Comparison of ENCODE assay signal across 11 cellular contexts in genomic region chrX:153828723-153829548, GRCh38. TPM values are rescaled to one million over a fixed set of nuclear protein-coding genes. Genes with fewer than 3 reads are reported as not detected.
A peak's percentile ranks its signal among the peaks of the same experiment; 100 is the strongest.
DNase-seq lines count a peak whose midpoint lies in the region; ATAC-seq and TF ChIP-seq lines count a peak whose summit lies in the region.
"Had no signal": no experiment of that assay in that cellular context is flagged by ENCODE, and none has a peak within 500 bp of the region (broad histone marks: within the 10 kb centered on the region; RNA-seq: fewer than 3 reads in every experiment).

No MANE protein-coding gene starts in this region.

- in situ Hi-C loops in transverse colon (cut with MboI; ENCODE audit: low pct_ligation_motif_present in 1 of 4, low pct_unique_long_range_greater_than_20kb in 1 of 4, low sequenced_read_pairs in 3 of 4) = no loop called here

- ATAC-seq in activated T-cell treated with anti-CD3 and anti-CD28 coated beads, Interleukin-2, amount 50 U/mL, for 4 hours = peak; percentile 12 to 13
- peak; percentile 40 for ATAC-seq in body of pancreas

- H3K27me3 Mint-ChIP-seq in activated T-cell treated with anti-CD3 and anti-CD28 coated beads, Interleukin-2, amount 50 U/mL, for 4 hours (ENCODE audit: low read depth) = peaks cover 2% of the 10 kb centered on the region
- H3K27me3 Mint-ChIP-seq in mesothelial cell of epicardium (ENCODE audit: low read depth) = peaks cover 73% of the 10 kb centered on the region

- no peaks in the 10 kb centered on the region for H3K36me3 Mint-ChIP-seq in activated T-cell treated with anti-CD3 and anti-CD28 coated beads, Interleukin-2, amount 50 U/mL, for 4 hours (ENCODE audit: insufficient read depth)
- H3K36me3 Mint-ChIP-seq in mesothelial cell of epicardium = no peaks in the 10 kb centered on the region

- no peaks in the 10 kb centered on the region for H3K9me3 Mint-ChIP-seq in activated T-cell treated with anti-CD3 and anti-CD28 coated beads, Interleukin-2, amount 50 U/mL, for 4 hours
- H3K9me3 Mint-ChIP-seq in mesothelial cell of epicardium = peaks cover 11% of the 10 kb centered on the region

- DNase-seq in activated T-cell treated with anti-CD3 and anti-CD28 coated beads, Interleukin-2, amount 50 U/mL, for 4 hours = no peak
- no peak for DNase-seq in activated T-cell treated with anti-CD3 and anti-CD28 coated beads, Interleukin-2, amount 50 U/mL, for 1 hour
- DNase-seq in body of pancreas (no peak), mesothelial cell of epicardium (ENCODE audit: low spot score in 2 of 2, unreplicated experiment in 2 of 2) (no peak), transverse colon (no peak), AML-193 (lab: John Stamatoyannopoulos, UW) (no peak), NCI-H510A (lab: John Stamatoyannopoulos, UW) (no peak)
- no peak for DNase-seq in stimulated activated CD4-positive, alpha-beta T cell treated with anti-CD3 and anti-CD28 coated beads, Interleukin-4, amount 100 ng/mL, for 4 hours
- DNase-seq: kidney glomerular epithelial cell had no signal

- H3K9me3 ChIP-seq in body of pancreas (no peaks in the 10 kb centered on the region), transverse colon (no peaks in the 10 kb centered on the region)

- H3K36me3 ChIP-seq in body of pancreas (replicated peaks in 1 of 2; ENCODE audit: insufficient read depth in 1 of 2, low read depth in 2 of 2) (no peaks in the 10 kb centered on the region), transverse colon (no peaks in the 10 kb centered on the region)

- intact Hi-C loops in body of pancreas (cut with DNase I) (no loop called here), transverse colon (cut with DNase I; ENCODE audit: low total_unique reads) (no loop called here)

- H3K4me1 ChIP-seq in body of pancreas (peaks cover 12% of the 10 kb centered on the region), transverse colon (peaks cover 0 to 8% (median 6%) of the 10 kb centered on the region in 4 donors)

- H3K27me3 ChIP-seq in body of pancreas = no peaks in the 10 kb centered on the region
- peaks cover 39% of the 10 kb centered on the region for H3K27me3 ChIP-seq in transverse colon

- TF ChIP-seq POLR2A in body of pancreas (IDR thresholded peaks at IDR 0.05) (no peak), transverse colon (IDR thresholded peaks at IDR 0.05) (no peak)

- TF ChIP-seq EP300 in transverse colon (IDR thresholded peaks at IDR 0.05; ENCODE audit: low read depth) = no peak

- TF ChIP-seq CTCF in body of pancreas (IDR thresholded peaks at IDR 0.05) = no peak
- TF ChIP-seq CTCF in mesothelial cell of epicardium (IDR thresholded peaks at IDR 0.05; ENCODE audit: unreplicated experiment) = no peak
- TF ChIP-seq CTCF in transverse colon (IDR thresholded peaks at IDR 0.05) = no peak

- no peak overlapping the region for H3K27ac Mint-ChIP-seq in mesothelial cell of epicardium

- H3K4me1 Mint-ChIP-seq in activated T-cell treated with anti-CD3 and anti-CD28 coated beads, Interleukin-2, amount 50 U/mL, for 4 hours (ENCODE audit: low read depth) = peaks cover 9% of the 10 kb centered on the region
- no peaks in the 10 kb centered on the region for H3K4me1 Mint-ChIP-seq in mesothelial cell of epicardium

- 9 to 60% methylated on average over 1 to 46 of the region's 50 CpGs for WGBS in body of pancreas, 2 donors
- 42% methylated on average over 39 of the region's 50 CpGs; no CpG with 5 or more reads in 1 of the 2 donors for WGBS in transverse colon (ENCODE audit: low coverage in 1 of 2), 2 donors

- H3K27ac ChIP-seq in body of pancreas = no peak overlapping the region
- peak overlapping the region; percentile 23 to 72 (median 53) for H3K27ac ChIP-seq in transverse colon
- H3K27ac ChIP-seq: C4-2B had no signal

- H3K4me3 ChIP-seq in body of pancreas (no peak overlapping the region), transverse colon (peak overlapping the region; percentile 14 to 51 (median 28))

- peak overlapping the region; percentile 42 for H3K4me3 Mint-ChIP-seq in activated T-cell treated with anti-CD3 and anti-CD28 coated beads, Interleukin-2, amount 50 U/mL, for 4 hours
- peak overlapping the region; percentile 47 for H3K4me3 Mint-ChIP-seq in mesothelial cell of epicardium

RNA-seq across cellular contexts. Expression of gene PDZD4, which starts 1.4 kb away (rescaled TPM):
- total RNA-seq in activated T-cell treated with anti-CD3 and anti-CD28 coated beads, Interleukin-2, amount 50 U/mL, for 4 hours = 1 to 10 TPM in 2 of 3 donors, under 1 TPM in 1; 0.81 to 1.4 (median 1.4) TPM
- total RNA-seq in body of pancreas = 1 to 10 TPM; 1.6 to 2.6 TPM
- 6.8 to 8.8 TPM (median 7.6 TPM) in 3 replicates for total RNA-seq in mesothelial cell of epicardium
- 1 to 10 TPM; 2.0 to 6.6 (median 4.2) TPM for total RNA-seq in transverse colon

RNA-seq across cellular contexts. Expression of gene SSR4, which starts 34.5 kb away (rescaled TPM):
- 100 to 1,000 TPM; 295 to 341 (median 296) TPM for total RNA-seq in activated T-cell treated with anti-CD3 and anti-CD28 coated beads, Interleukin-2, amount 50 U/mL, for 4 hours
- total RNA-seq in body of pancreas (100 to 1,000 TPM; 115 to 238 TPM), mesothelial cell of epicardium (213 to 228 TPM (median 214 TPM) in 3 replicates), transverse colon (100 to 1,000 TPM in 2 of 4 donors, 10 to 100 TPM in 2; 16.1 to 165 (median 95.8) TPM)

RNA-seq across cellular contexts. Expression of gene IDH3G, which starts 34.8 kb away (rescaled TPM):
- 10 to 100 TPM; 60.8 to 64.2 (median 62.7) TPM for total RNA-seq in activated T-cell treated with anti-CD3 and anti-CD28 coated beads, Interleukin-2, amount 50 U/mL, for 4 hours
- total RNA-seq in body of pancreas (10 to 100 TPM; 25.2 to 27.7 TPM), mesothelial cell of epicardium (49.6 to 55.0 TPM (median 53.5 TPM) in 3 replicates), transverse colon (100 to 1,000 TPM in 2 of 4 donors, 10 to 100 TPM in 2; 77.5 to 203 (median 117) TPM)

RNA-seq across cellular contexts. Expression of gene SRPK3, which starts 48.1 kb away (rescaled TPM):
- not detected for total RNA-seq in activated T-cell treated with anti-CD3 and anti-CD28 coated beads, Interleukin-2, amount 50 U/mL, for 4 hours
- not detected for total RNA-seq in body of pancreas
- 0.14 to 0.16 TPM in 2 of 3 replicates, not detected in the other for total RNA-seq in mesothelial cell of epicardium
- total RNA-seq in transverse colon = 1 to 10 TPM in 2 of 4 donors, under 1 TPM in 2; 0.64 to 3.8 (median 1.3) TPM
- total RNA-seq: T-helper 1 cell treated with Interleukin-12 subunit alpha and Interleukin-12 subunit beta and Interleukin-4 antibody, amounts not matched to agents 30 ng/mL and 1 ng/mL, for 36 hours had no signal

RNA-seq across cellular contexts. Expression of gene L1CAM, which starts 57.0 kb away (rescaled TPM):
- under 1 TPM; 0.14 to 0.46 (median 0.34) TPM for total RNA-seq in activated T-cell treated with anti-CD3 and anti-CD28 coated beads, Interleukin-2, amount 50 U/mL, for 4 hours
- total RNA-seq in body of pancreas = 1 to 10 TPM; 1.8 to 7.9 TPM
- 1.4 to 2.1 TPM (median 2.1 TPM) in 3 replicates for total RNA-seq in mesothelial cell of epicardium
- 1 to 10 TPM; 5.2 to 7.1 (median 6.1) TPM for total RNA-seq in transverse colon

Comparison
In these comparisons a context has a peak if more than half of its experiments do, and no peak if none do; other contexts are left out.
1. H3K27ac ChIP-seq: peak in transverse colon (4 of 4); none in body of pancreas (0 of 4).
2. H3K4me3 ChIP-seq: peak in transverse colon (4 of 4); none in body of pancreas (0 of 2).